Comparison of ENCODE assay signal across 15 cellular contexts in the genomic region with DNA sequence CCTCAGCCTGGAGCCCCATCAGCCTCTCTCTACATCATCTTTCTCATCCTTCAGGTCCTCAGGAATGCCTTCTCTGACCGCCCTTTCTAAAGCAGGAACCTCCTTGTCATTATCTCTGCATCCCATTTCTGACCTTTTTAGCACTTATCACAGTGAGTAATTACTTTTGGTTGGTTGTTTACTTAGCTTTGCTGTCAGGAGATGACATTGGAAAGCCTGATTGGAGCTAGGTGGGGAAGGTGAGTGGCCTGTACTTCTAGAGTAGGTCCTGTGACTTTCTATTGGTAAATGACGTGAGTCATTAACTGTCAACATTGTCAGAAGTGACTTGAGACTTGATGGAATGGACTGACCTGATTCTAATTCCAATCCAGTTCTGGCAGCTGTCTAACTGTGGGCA.
"Had no signal": no experiment of that assay in that cellular context is flagged by ENCODE, and none has a peak within 500 bp of the region (broad histone marks: within the 10 kb centered on the region; RNA-seq: fewer than 3 reads in every experiment).

No MANE protein-coding gene starts in this region.

- H3K4me3 ChIP-seq: coronary artery, pancreas, sigmoid colon, thoracic aorta had no signal

- H3K9me3 ChIP-seq: pancreas, thoracic aorta had no signal

- H3K36me3 ChIP-seq: pancreas, sigmoid colon, thoracic aorta had no signal

- ATAC-seq: activated T-cell treated with anti-CD3 and anti-CD28 coated beads, Interleukin-2, amount 50 U/mL, for 4 hours; left colon; naive thymus-derived CD4-positive, alpha-beta T cell; pancreas; WTC11 had no signal

- DNase-seq: activated CD4-positive, alpha-beta memory T cell treated with anti-CD3 and anti-CD28 coated beads, Interleukin-2, amount 10 ng/mL, durations not matched to agents 7 days and 5 days; activated CD4-positive, alpha-beta T cell treated with anti-CD3 and anti-CD28 coated beads for 4 hours; activated gamma-delta T cell; activated naive CD8-positive, alpha-beta T cell treated with anti-CD3 and anti-CD28 coated beads, Interleukin-2, amount 10 ng/mL, durations not matched to agents 7 days and 5 days; activated T-cell treated with anti-CD3 and anti-CD28 coated beads, Interleukin-2, amount 50 U/mL, for 4 hours; foreskin melanocyte; head of caudate nucleus; left colon; naive thymus-derived CD4-positive, alpha-beta T cell; pancreas; sigmoid colon; stimulated activated CD4-positive, alpha-beta T cell treated with anti-CD3 and anti-CD28 coated beads, Interleukin-1b, Interleukin-23, amount 100 ng/mL, for 48 hours had no signal

- H3K27ac ChIP-seq: coronary artery, pancreas, sigmoid colon, thoracic aorta had no signal

- H3K27me3 ChIP-seq: pancreas, sigmoid colon had no signal

- H3K4me1 ChIP-seq: sigmoid colon had no signal
